Comparison of ENCODE assay signal across 19 cellular contexts in the genomic region with DNA sequence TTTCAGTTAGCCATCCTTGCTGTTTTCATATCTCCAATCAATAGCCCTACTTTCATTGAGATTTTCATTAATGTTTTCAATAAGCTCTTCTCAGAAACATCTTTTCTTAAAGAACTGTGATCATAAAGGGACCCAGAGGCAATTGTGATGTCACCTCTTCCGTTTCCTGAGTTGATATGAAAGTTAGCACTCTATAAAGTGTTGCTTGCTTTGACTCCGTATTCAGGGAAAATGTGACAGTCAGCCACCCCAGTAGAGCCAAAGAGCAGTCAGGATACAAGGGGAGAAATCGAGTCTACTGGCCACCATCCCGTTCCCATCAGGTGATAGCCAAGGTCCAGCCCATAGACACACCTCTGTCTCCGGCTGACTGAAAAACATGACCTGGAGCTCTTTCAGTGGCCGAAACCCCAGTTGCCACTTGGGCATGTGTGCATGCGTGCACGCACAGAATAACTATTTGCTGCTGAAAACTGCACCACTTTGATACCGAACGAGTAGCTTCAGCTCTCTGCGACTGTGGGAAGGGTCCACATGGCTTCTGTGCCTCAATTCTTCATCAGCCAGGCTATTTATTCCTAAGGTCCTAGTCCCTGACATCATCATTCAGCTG.
DNase-seq lines count a peak whose midpoint lies in the region; ATAC-seq and TF ChIP-seq lines count a peak whose summit lies in the region.
"Had no signal": no experiment of that assay in that cellular context is flagged by ENCODE, and none has a peak within 500 bp of the region (broad histone marks: within the 10 kb centered on the region; RNA-seq: fewer than 3 reads in every experiment).

No MANE protein-coding gene starts in this region.

- no peak overlapping the region for H3K4me2 ChIP-seq in mammary epithelial cell (ENCODE audit: insufficient read depth, low read depth, low read length)

- H3K9me3 ChIP-seq in HAP-1 (no peaks in the 10 kb centered on the region), mammary epithelial cell (replicated peaks; ENCODE audit: insufficient read depth, low read length) (peaks cover 17% of the 10 kb centered on the region), stomach (no peaks in the 10 kb centered on the region)
- H3K9me3 ChIP-seq: body of pancreas had no signal

- no TSS peak for BruUV-seq in mammary epithelial cell (replicated peaks; lab: Mats Ljungman, UMichigan)

- ATAC-seq in stimulated activated naive CD8-positive, alpha-beta T cell treated with anti-CD3 and anti-CD28 coated beads, Interleukin-15, Interleukin-2, amounts not matched to agents 100 U/mL and 50 U/mL, for 24 hours = no peak
- ATAC-seq in activated CD8-positive, alpha-beta T cell treated with anti-CD3 and anti-CD28 coated beads for 36 hours = peak; percentile 57
- no peak for ATAC-seq in memory B cell (ENCODE audit: low read depth)
- ATAC-seq: body of pancreas, PC-3 had no signal

- H3K4me1 Mint-ChIP-seq in stimulated activated naive CD8-positive, alpha-beta T cell treated with anti-CD3 and anti-CD28 coated beads, Interleukin-15, Interleukin-2, amounts not matched to agents 100 ng/mL and 50 ng/mL, for 24 hours (ENCODE audit: low read depth) = peaks cover 60% of the 10 kb centered on the region
- peaks cover 73% of the 10 kb centered on the region for H3K4me1 Mint-ChIP-seq in activated CD8-positive, alpha-beta T cell treated with anti-CD3 and anti-CD28 coated beads for 36 hours (ENCODE audit: low read depth)
- H3K4me1 Mint-ChIP-seq in memory B cell = peaks cover 2% of the 10 kb centered on the region

- no peak overlapping the region for H3K4me3 Mint-ChIP-seq in stimulated activated naive CD8-positive, alpha-beta T cell treated with anti-CD3 and anti-CD28 coated beads, Interleukin-15, Interleukin-2, amounts not matched to agents 100 ng/mL and 50 ng/mL, for 24 hours
- H3K4me3 Mint-ChIP-seq in activated CD8-positive, alpha-beta T cell treated with anti-CD3 and anti-CD28 coated beads for 36 hours = no peak overlapping the region
- H3K4me3 Mint-ChIP-seq in memory B cell = no peak overlapping the region
- H3K4me3 Mint-ChIP-seq: type B pancreatic cell had no signal

- peaks cover 87% of the 10 kb centered on the region for H3K36me3 Mint-ChIP-seq in stimulated activated naive CD8-positive, alpha-beta T cell treated with anti-CD3 and anti-CD28 coated beads, Interleukin-15, Interleukin-2, amounts not matched to agents 100 ng/mL and 50 ng/mL, for 24 hours (ENCODE audit: low read depth)
- H3K36me3 Mint-ChIP-seq in activated CD8-positive, alpha-beta T cell treated with anti-CD3 and anti-CD28 coated beads for 36 hours (ENCODE audit: low read depth) = peaks cover 89% of the 10 kb centered on the region
- peaks cover 49% of the 10 kb centered on the region for H3K36me3 Mint-ChIP-seq in memory B cell

- no peaks in the 10 kb centered on the region for H3K9me3 Mint-ChIP-seq in stimulated activated naive CD8-positive, alpha-beta T cell treated with anti-CD3 and anti-CD28 coated beads, Interleukin-15, Interleukin-2, amounts not matched to agents 100 ng/mL and 50 ng/mL, for 24 hours
- H3K9me3 Mint-ChIP-seq in activated CD8-positive, alpha-beta T cell treated with anti-CD3 and anti-CD28 coated beads for 36 hours = no peaks in the 10 kb centered on the region
- no peaks in the 10 kb centered on the region for H3K9me3 Mint-ChIP-seq in memory B cell
- H3K9me3 Mint-ChIP-seq: type B pancreatic cell had no signal

- H2AFZ ChIP-seq in mammary epithelial cell (ENCODE audit: low read depth, low read length) = no peak overlapping the region

- 58% methylated on average over 11 of the region's 11 CpGs for WGBS in mammary epithelial cell (ENCODE audit: low coverage, missing lambda C conversion rate)
- WGBS in stomach, 5 donors = 83 to 87% (median 84%) methylated on average over 11 of the region's 11 CpGs

- dilution Hi-C loops in mammary epithelial cell (cut with HindIII; ENCODE audit: low sequenced_read_pairs) = no loop called here

- TF ChIP-seq CTCF in activated CD8-positive, alpha-beta T cell treated with anti-CD3 and anti-CD28 coated beads for 36 hours (IDR thresholded peaks at IDR 0.05) = no peak
- TF ChIP-seq CTCF in mammary epithelial cell (conservative IDR thresholded peaks at IDR 0.05 in 1 of 2, IDR thresholded peaks at IDR 0.05 in 1 of 2; ENCODE audit: extremely low read depth in 1 of 2, insufficient read depth in 1 of 2, low read depth in 1 of 2, low read length in 2 of 2) (no peak), stomach (IDR thresholded peaks at IDR 0.05) (no peak)

- H3K27me3 Mint-ChIP-seq in stimulated activated naive CD8-positive, alpha-beta T cell treated with anti-CD3 and anti-CD28 coated beads, Interleukin-15, Interleukin-2, amounts not matched to agents 100 ng/mL and 50 ng/mL, for 24 hours = no peaks in the 10 kb centered on the region
- H3K27me3 Mint-ChIP-seq in activated CD8-positive, alpha-beta T cell treated with anti-CD3 and anti-CD28 coated beads for 36 hours = no peaks in the 10 kb centered on the region
- H3K27me3 Mint-ChIP-seq in memory B cell = no peaks in the 10 kb centered on the region
- H3K27me3 Mint-ChIP-seq: progenitor cell of endocrine pancreas, type B pancreatic cell had no signal

- POLR2A ChIA-PET in activated CD8-positive, alpha-beta T cell treated with anti-CD3 and anti-CD28 coated beads for 36 hours (lab: Charles Lee) = interaction anchor here (1.4 kb wide), 1 partner anchor 142 kb away, joined by 5 read pairs; no protein-coding TSS in a partner anchor

- H3K4me1 ChIP-seq in HAP-1 = no peaks in the 10 kb centered on the region
- no peaks in the 10 kb centered on the region for H3K4me1 ChIP-seq in mammary epithelial cell (ENCODE audit: insufficient read depth, low read length)
- H3K4me1 ChIP-seq in stomach = no peaks in the 10 kb centered on the region
- H3K4me1 ChIP-seq: body of pancreas had no signal

- H3K27me3 ChIP-seq in HAP-1 (ENCODE audit: low read depth) (no peaks in the 10 kb centered on the region), mammary epithelial cell (ENCODE audit: insufficient read depth, low read length) (no peaks in the 10 kb centered on the region), stomach (no peaks in the 10 kb centered on the region)
- H3K27me3 ChIP-seq: body of pancreas had no signal

- no peak overlapping the region for H3K4me3 ChIP-seq in HAP-1
- no peak overlapping the region for H3K4me3 ChIP-seq in mammary epithelial cell (replicated peaks in 1 of 3; ENCODE audit: insufficient read depth in 1 of 3, low read depth in 2 of 3, low read length in 3 of 3)
- no peak overlapping the region for H3K4me3 ChIP-seq in stomach
- H3K4me3 ChIP-seq: body of pancreas had no signal

- H3K27ac Mint-ChIP-seq in stimulated activated naive CD8-positive, alpha-beta T cell treated with anti-CD3 and anti-CD28 coated beads, Interleukin-15, Interleukin-2, amounts not matched to agents 100 ng/mL and 50 ng/mL, for 24 hours = peak overlapping the region; percentile 93
- H3K27ac Mint-ChIP-seq in activated CD8-positive, alpha-beta T cell treated with anti-CD3 and anti-CD28 coated beads for 36 hours = peak overlapping the region; percentile 90
- H3K27ac Mint-ChIP-seq in memory B cell = peak overlapping the region; percentile 70
- H3K27ac Mint-ChIP-seq: progenitor cell of endocrine pancreas, type B pancreatic cell had no signal

- no peaks in the 10 kb centered on the region for H4K20me1 ChIP-seq in mammary epithelial cell (ENCODE audit: insufficient read depth, low read length)

- H3K27ac ChIP-seq in mammary epithelial cell (ENCODE audit: insufficient read depth, low read depth, low read length) (no peak overlapping the region), stomach (no peak overlapping the region)
- H3K27ac ChIP-seq: body of pancreas had no signal

- CTCF ChIA-PET in activated CD8-positive, alpha-beta T cell treated with anti-CD3 and anti-CD28 coated beads for 36 hours (lab: Charles Lee) = no interaction called here
- CTCF ChIA-PET in mammary epithelial cell (lab: Charles Lee; ENCODE audit: low non-redundant PET) = no interaction called here

- in situ Hi-C loops in HAP-1 (cut with MboI; ENCODE audit: low sequenced_read_pairs) = no loop called here
- in situ Hi-C loops in mammary epithelial cell (cut with MboI; ENCODE audit: low sequenced_read_pairs in 2 of 2) = no loop called here

- intact Hi-C loops in activated CD8-positive, alpha-beta T cell treated with anti-CD3 and anti-CD28 coated beads for 36 hours (cut with micrococcal nuclease) = no loop called here
- intact Hi-C loops in mammary epithelial cell (cut with micrococcal nuclease) (no loop called here), stomach (cut with DNase I; ENCODE audit: low total_unique reads) (no loop called here)

- no peak for TF ChIP-seq EP300 in stomach (IDR thresholded peaks at IDR 0.05)

- H3K79me2 ChIP-seq in mammary epithelial cell (ENCODE audit: insufficient read depth, low read length) = no peaks in the 10 kb centered on the region

- no peak overlapping the region for H3K9ac ChIP-seq in mammary epithelial cell (ENCODE audit: insufficient read depth, low read length)

- H3K36me3 ChIP-seq in HAP-1 (replicated peaks) (0 out of 2 replicates have a peak, but pooled peaks cover 3% of the 10 kb centered on the region), mammary epithelial cell (ENCODE audit: insufficient read depth, low read length) (no peaks in the 10 kb centered on the region), stomach (peaks cover 19 to 94% (median 86%) of the 10 kb centered on the region in 4 donors)

- no peak for DNase-seq in stimulated activated naive CD8-positive, alpha-beta T cell treated with anti-CD3 and anti-CD28 coated beads, Interleukin-15, Interleukin-2, amounts not matched to agents 100 U/mL and 50 U/mL, for 24 hours
- DNase-seq in activated CD8-positive, alpha-beta T cell treated with anti-CD3 and anti-CD28 coated beads for 36 hours = no peak
- DNase-seq in memory B cell (ENCODE audit: low spot score in 2 of 2) (no peak), HAP-1 (ENCODE audit: low spot score in 2 of 2) (no peak), mammary epithelial cell (no peak), stomach (no peak), NCI-H187 treated with DMSO at 0.1 percent for 48 hours (lab: John Stamatoyannopoulos, UW) (no peak)
- DNase-seq: body of pancreas; HCEC 1CT; KBM-7; mesendoderm; NCI-H187; NCI-H345; PC-3; SHP77 treated with DMSO at 0.1 percent for 48 hours; stimulated activated naive CD4-positive, alpha-beta T cell treated with Interleukin-2 at 50 U/mL for 16 hours had no signal

- TF ChIP-seq POLR2A in stomach (IDR thresholded peaks at IDR 0.05) = no peak
